10 cellular contexts compared by ENCODE assay signal in the genomic region with DNA sequence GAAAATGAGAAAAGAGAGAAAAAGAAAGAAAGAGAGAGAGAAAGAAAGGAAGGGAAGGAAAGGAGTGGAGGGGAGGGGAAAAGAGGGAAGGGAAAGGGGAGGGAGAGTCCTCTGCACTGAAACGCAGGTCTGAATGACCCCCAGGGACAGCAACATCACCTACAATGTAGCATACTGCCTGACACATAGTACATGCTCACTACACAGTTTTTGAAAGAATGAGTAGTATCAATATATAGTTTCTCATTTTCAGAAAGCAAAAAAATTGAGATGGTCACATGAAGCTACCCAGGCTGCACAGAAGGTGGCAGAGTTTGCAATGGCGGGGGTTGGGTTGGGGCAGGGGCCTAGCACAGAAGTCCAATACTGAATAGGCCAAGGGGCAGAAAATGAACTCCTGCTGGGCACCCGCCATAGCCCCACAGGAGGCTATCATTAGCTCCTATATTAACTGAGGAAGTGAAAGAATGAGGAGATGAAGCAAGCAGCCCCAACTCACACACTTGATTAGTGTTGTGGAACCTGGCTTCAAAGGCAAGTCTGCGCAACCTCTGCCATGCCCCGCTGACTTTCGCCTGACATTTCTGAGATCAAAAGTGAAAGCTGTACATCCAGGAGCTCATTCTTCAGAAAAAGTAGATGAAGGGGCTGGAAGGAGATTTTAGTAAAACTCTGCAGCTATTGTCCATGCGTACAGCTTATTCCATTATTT.
DNase-seq lines count a peak whose midpoint lies in the region; ATAC-seq, FAIRE-seq and TF ChIP-seq lines count a peak whose summit lies in the region.
"Had no signal": no experiment of that assay in that cellular context is flagged by ENCODE, and none has a peak within 500 bp of the region (broad histone marks: within the 10 kb centered on the region; RNA-seq: fewer than 3 reads in every experiment).

No MANE protein-coding gene starts in this region.

- H3K14ac ChIP-seq in neuronal stem cell (ENCODE audit: low read length) = no peak overlapping the region

- no peak overlapping the region for H4K8ac ChIP-seq in neuronal stem cell (ENCODE audit: low read depth, low read length)

- H3K18ac ChIP-seq in neuronal stem cell (ENCODE audit: low read length) = no peak overlapping the region

- no peak overlapping the region for H2BK15ac ChIP-seq in neuronal stem cell (ENCODE audit: low read length)

- H2AK5ac ChIP-seq in neuronal stem cell (ENCODE audit: low read depth, low read length) = no peak overlapping the region

- H3K27ac ChIP-seq in BLaER1 (peak overlapping the region; percentile 88), small intestine (ENCODE audit: low read depth in 1 of 2, low read length in 1 of 2) (no peak overlapping the region), neuronal stem cell (replicated peaks; ENCODE audit: low read length) (no peak overlapping the region)

- peak overlapping the region; percentile 59 for H3K9ac ChIP-seq in BLaER1
- H3K9ac ChIP-seq in neuronal stem cell (ENCODE audit: low read depth, low read length, poor library complexity) = no peak overlapping the region

- whole genome bisulfite sequencing in small intestine, 3 donors = 70 to 80% (median 78%) methylated on average over 7 of the region's 7 CpGs
- no CpG with 5 or more reads among the region's 7 CpGs for WGBS in neuronal stem cell (ENCODE audit: extremely low coverage in 2 of 2, insufficient read length in 2 of 2, insufficient replicate concordance in 1 of 2), 2 donors

- no peaks in the 10 kb centered on the region for H3K79me1 ChIP-seq in neuronal stem cell (ENCODE audit: low read depth, low read length)

- H3K4me2 ChIP-seq in BLaER1 = peak overlapping the region; percentile 84
- H3K4me2 ChIP-seq in neuronal stem cell (ENCODE audit: insufficient read depth, low read length, poor library complexity, severe bottlenecking) = no peak overlapping the region

- H2BK12ac ChIP-seq in neuronal stem cell (ENCODE audit: low read length) = no peak overlapping the region

- H2BK5ac ChIP-seq in neuronal stem cell (ENCODE audit: low read length) = no peak overlapping the region

- H3K36me3 ChIP-seq in BLaER1 = peaks cover 25% of the 10 kb centered on the region
- no peaks in the 10 kb centered on the region for H3K36me3 ChIP-seq in small intestine (ENCODE audit: control insufficient read depth in 2 of 2, insufficient read depth in 2 of 2, low read length in 2 of 2)
- H3K36me3 ChIP-seq in neuronal stem cell (replicated peaks in 1 of 2; ENCODE audit: control insufficient read depth in 2 of 2, insufficient read depth in 2 of 2, low read length in 2 of 2) = peaks cover 4% of the 10 kb centered on the region in 2 donors

- no peak for DNase-seq in activated CD4-positive, alpha-beta T cell treated with anti-CD3 and anti-CD28 coated beads for 4 hours
- DNase-seq in NCI-H524 treated with DMSO at 0.1 percent for 48 hours (lab: John Stamatoyannopoulos, UW) = no peak
- no peak for DNase-seq in small intestine
- DNase-seq in neuronal stem cell (ENCODE audit: low spot score) = no peak
- DNase-seq: activated CD8-positive, alpha-beta memory T cell treated with anti-CD3 and anti-CD28 coated beads, Interleukin-2, amount 10 ng/mL, durations not matched to agents 7 days and 5 days; CD8-positive, alpha-beta T cell had no signal

- peak; percentile 13; the same call in 1 of the 2 replicates for TF ChIP-seq POLR2A in Raji (IDR thresholded peaks at IDR 0.05; ENCODE audit: insufficient read depth, low read depth, low read length)

- no peak overlapping the region for H2AFZ ChIP-seq in neuronal stem cell (ENCODE audit: low read length)

- H3K27me3 ChIP-seq in BLaER1 (no peaks in the 10 kb centered on the region), small intestine (ENCODE audit: control insufficient read depth in 2 of 2, insufficient read depth in 2 of 2, low read length in 2 of 2) (no peaks in the 10 kb centered on the region), neuronal stem cell (ENCODE audit: control insufficient read depth in 3 of 3, insufficient read depth in 3 of 3, low read depth in 1 of 3, low read length in 3 of 3) (no peaks in the 10 kb centered on the region)

- H4K91ac ChIP-seq in neuronal stem cell (ENCODE audit: low read depth, low read length, poor library complexity) = no peak overlapping the region

- H3K23ac ChIP-seq in neuronal stem cell (ENCODE audit: low read depth, low read length, poor library complexity) = no peak overlapping the region

- FAIRE-seq in small intestine (lab: Jason Lieb, UNC) = no peak

- ATAC-seq in GM19324 (IDR thresholded peaks at IDR 0.05; ENCODE audit: low FRiP score, unreplicated experiment) (peak; percentile 77), HG03064 (IDR thresholded peaks at IDR 0.05; ENCODE audit: low read depth, unreplicated experiment) (peak; percentile 77)
- ATAC-seq: activated CD8-positive, alpha-beta memory T cell treated with anti-CD3 and anti-CD28 coated beads, Interleukin-2, amount 10 ng/mL, durations not matched to agents 7 days and 5 days; CD8-positive, alpha-beta T cell had no signal

- H3K4ac ChIP-seq in neuronal stem cell (ENCODE audit: low read length) = no peak overlapping the region

- H3K9me3 ChIP-seq in BLaER1 (no peaks in the 10 kb centered on the region), small intestine (ENCODE audit: control insufficient read depth, low read depth) (no peaks in the 10 kb centered on the region), neuronal stem cell (replicated peaks in 1 of 2; ENCODE audit: control insufficient read depth in 2 of 2, insufficient read depth in 1 of 2, low read depth in 1 of 2, low read length in 2 of 2) (peaks cover 0 to 2% of the 10 kb centered on the region in 2 donors)

- no peak overlapping the region for H2BK120ac ChIP-seq in neuronal stem cell (ENCODE audit: low read depth, low read length)

- H3K4me3 ChIP-seq in BLaER1 (peak overlapping the region; percentile 51), small intestine (ENCODE audit: low read depth in 1 of 2, low read length in 2 of 2) (no peak overlapping the region), neuronal stem cell (ENCODE audit: low read length in 2 of 2) (no peak overlapping the region)

- peaks cover 74% of the 10 kb centered on the region for H3K4me1 ChIP-seq in BLaER1
- peaks cover 0 to 3% of the 10 kb centered on the region in 2 donors for H3K4me1 ChIP-seq in small intestine (ENCODE audit: control insufficient read depth in 2 of 2, insufficient read depth in 1 of 2, low read depth in 1 of 2, low read length in 1 of 2)
- peaks cover 7 to 10% of the 10 kb centered on the region in 2 donors for H3K4me1 ChIP-seq in neuronal stem cell (ENCODE audit: control insufficient read depth in 2 of 2, insufficient read depth in 1 of 2, low read depth in 1 of 2, low read length in 2 of 2)

- no peaks in the 10 kb centered on the region for H4K20me1 ChIP-seq in BLaER1
